30 cellular contexts compared by ENCODE assay signal in genomic region chr3:16204751-16205150, GRCh38. TPM values are rescaled to one million over a fixed set of nuclear protein-coding genes. Genes with fewer than 3 reads are reported as not detected.
"Had no signal": no experiment of that assay in that cellular context is flagged by ENCODE, and none has a peak within 500 bp of the region (broad histone marks: within the 10 kb centered on the region; RNA-seq: fewer than 3 reads in every experiment).

No MANE protein-coding gene starts in this region.

- H3K4me3 ChIP-seq: gastrocnemius medialis, thoracic aorta, upper lobe of left lung, vagina had no signal

- H3K27ac ChIP-seq: gastrocnemius medialis, thoracic aorta, upper lobe of left lung, vagina, WERI-Rb-1 had no signal

- H3K4me1 Mint-ChIP-seq: activated naive CD4-positive, alpha-beta T cell treated with anti-CD3 and anti-CD28 coated beads, Interleukin-2, amount 50 U/mL, for 24 hours; central memory CD8-positive, alpha-beta T cell; memory B cell; naive thymus-derived CD8-positive, alpha-beta T cell had no signal

- H3K4me1 ChIP-seq: gastrocnemius medialis, upper lobe of left lung, vagina had no signal

- H3K9me3 ChIP-seq: gastrocnemius medialis, thoracic aorta, upper lobe of left lung, vagina had no signal

- H3K27me3 ChIP-seq: gastrocnemius medialis, upper lobe of left lung, vagina had no signal

- ATAC-seq: gastrocnemius medialis; naive thymus-derived CD8-positive, alpha-beta T cell; right cardiac atrium had no signal

- H3K4me3 Mint-ChIP-seq: activated CD4-positive, alpha-beta memory T cell treated with anti-CD3 and anti-CD28 coated beads for 36 hours; activated naive CD4-positive, alpha-beta T cell treated with anti-CD3 and anti-CD28 coated beads, Interleukin-2, amount 50 U/mL, for 24 hours; activated naive CD8-positive, alpha-beta T cell treated with anti-CD3 and anti-CD28 coated beads, Interleukin-2, amount 50 U/mL, for 24 hours; activated T-cell treated with anti-CD3 and anti-CD28 coated beads, Interleukin-2, amount 50 U/mL, for 4 hours; central memory CD8-positive, alpha-beta T cell; memory B cell; naive thymus-derived CD8-positive, alpha-beta T cell; neural crest cell; stimulated activated effector memory CD8-positive, alpha-beta T cell treated with anti-CD3 and anti-CD28 coated beads, Interleukin-12 subunit alpha, Interleukin-12 subunit beta, amount 100 ng/mL, for 72 hours; stimulated activated naive CD8-positive, alpha-beta T cell treated with anti-CD3 and anti-CD28 coated beads, Interleukin-15, Interleukin-2, amounts not matched to agents 100 ng/mL and 50 ng/mL, for 24 hours; T-helper 1 cell treated with Interleukin-12 subunit alpha and Interleukin-12 subunit beta and Interleukin-4 antibody, amounts not matched to agents 30 μg/mL and 1 μg/mL, for 36 hours had no signal

- H3K27ac Mint-ChIP-seq: activated CD4-positive, alpha-beta memory T cell treated with anti-CD3 and anti-CD28 coated beads for 36 hours; activated naive CD4-positive, alpha-beta T cell treated with anti-CD3 and anti-CD28 coated beads, Interleukin-2, amount 50 U/mL, for 24 hours; activated naive CD8-positive, alpha-beta T cell treated with anti-CD3 and anti-CD28 coated beads, Interleukin-2, amount 50 U/mL, for 24 hours; activated T-helper 2 cell treated with anti-CD3 and anti-CD28 coated beads, Interferon-gamma antibody, Interleukin-2, Interleukin-4, amounts not matched to agents 10 μg/mL and 5 μg/mL and 100 μg/mL, durations not matched to agents 14 hours and 24 hours and 36 hours; memory B cell; naive thymus-derived CD8-positive, alpha-beta T cell; stimulated activated naive CD8-positive, alpha-beta T cell treated with anti-CD3 and anti-CD28 coated beads, Interleukin-15, Interleukin-2, amounts not matched to agents 100 ng/mL and 50 ng/mL, for 24 hours; T-helper 1 cell treated with Interleukin-12 subunit alpha and Interleukin-12 subunit beta and Interleukin-4 antibody, amounts not matched to agents 30 μg/mL and 1 μg/mL, for 36 hours had no signal

- H3K36me3 ChIP-seq: thoracic aorta, vagina, WERI-Rb-1 had no signal

- DNase-seq: activated CD8-positive, alpha-beta memory T cell treated with anti-CD3 and anti-CD28 coated beads, Interleukin-2, amount 50 U/mL, for 4 hours; activated naive CD8-positive, alpha-beta T cell treated with anti-CD3 and anti-CD28 coated beads, Interleukin-2, amount 50 U/mL, for 24 hours; activated T-cell treated with anti-CD3 and anti-CD28 coated beads, Interleukin-2, amount 50 U/mL, for 4 hours; dermis blood vessel endothelial cell; effector CD4-positive, alpha-beta T cell; gastrocnemius medialis; hippocampal formation; kidney; midbrain; naive thymus-derived CD8-positive, alpha-beta T cell; occipital lobe; posterior cingulate gyrus; right cardiac atrium; stimulated activated CD4-positive, alpha-beta T cell treated with anti-CD3 and anti-CD28 coated beads, Interleukin-12 subunit alpha, Interleukin-12 subunit beta, amount 100 ng/mL, for 4 hours; stimulated activated CD4-positive, alpha-beta T cell treated with anti-CD3 and anti-CD28 coated beads, Interleukin-4, amount 100 ng/mL, for 1 hour; SW 1271; T-helper 9 cell; WERI-Rb-1 had no signal

- H3K9me3 Mint-ChIP-seq: activated CD4-positive, alpha-beta memory T cell treated with anti-CD3 and anti-CD28 coated beads for 36 hours; activated naive CD4-positive, alpha-beta T cell treated with anti-CD3 and anti-CD28 coated beads, Interleukin-2, amount 50 U/mL, for 24 hours; activated naive CD8-positive, alpha-beta T cell treated with anti-CD3 and anti-CD28 coated beads, Interleukin-2, amount 50 U/mL, for 24 hours; activated T-cell treated with anti-CD3 and anti-CD28 coated beads, Interleukin-2, amount 50 U/mL, for 4 hours; activated T-helper 2 cell treated with anti-CD3 and anti-CD28 coated beads, Interferon-gamma antibody, Interleukin-2, Interleukin-4, amounts not matched to agents 10 μg/mL and 5 μg/mL and 100 μg/mL, durations not matched to agents 14 hours and 24 hours and 36 hours; central memory CD8-positive, alpha-beta T cell; memory B cell; naive thymus-derived CD8-positive, alpha-beta T cell; stimulated activated effector memory CD8-positive, alpha-beta T cell treated with anti-CD3 and anti-CD28 coated beads, Interleukin-12 subunit alpha, Interleukin-12 subunit beta, amount 100 ng/mL, for 72 hours; stimulated activated naive CD8-positive, alpha-beta T cell treated with anti-CD3 and anti-CD28 coated beads, Interleukin-15, Interleukin-2, amounts not matched to agents 100 ng/mL and 50 ng/mL, for 24 hours; T-helper 1 cell treated with Interleukin-12 subunit alpha and Interleukin-12 subunit beta and Interleukin-4 antibody, amounts not matched to agents 30 μg/mL and 1 μg/mL, for 36 hours had no signal

- H3K36me3 Mint-ChIP-seq: activated CD4-positive, alpha-beta memory T cell treated with anti-CD3 and anti-CD28 coated beads for 36 hours; activated naive CD4-positive, alpha-beta T cell treated with anti-CD3 and anti-CD28 coated beads, Interleukin-2, amount 50 U/mL, for 24 hours; memory B cell; naive thymus-derived CD8-positive, alpha-beta T cell; stimulated activated effector memory CD8-positive, alpha-beta T cell treated with anti-CD3 and anti-CD28 coated beads, Interleukin-12 subunit alpha, Interleukin-12 subunit beta, amount 100 ng/mL, for 72 hours had no signal

RNA-seq across cellular contexts. Expression of gene GALNT15, which starts 30.3 kb away (rescaled TPM):
- polyA plus RNA-seq: naive thymus-derived CD8-positive, alpha-beta T cell had no signal
